Comparison of ENCODE assay signal across 8 cellular contexts in genomic region chr2:168490015-168490874, GRCh38. TPM values are rescaled to one million over a fixed set of nuclear protein-coding genes. Genes with fewer than 3 reads are reported as not detected.
A peak's percentile ranks its signal among the peaks of the same experiment; 100 is the strongest.
DNase-seq lines count a peak whose midpoint lies in the region; ATAC-seq lines count a peak whose summit lies in the region.

No MANE protein-coding gene starts in this region.

- peaks cover 21% of the 10 kb centered on the region for H3K9me3 Mint-ChIP-seq in activated CD4-positive, alpha-beta memory T cell treated with anti-CD3 and anti-CD28 coated beads for 36 hours

- H3K36me3 Mint-ChIP-seq in activated CD4-positive, alpha-beta memory T cell treated with anti-CD3 and anti-CD28 coated beads for 36 hours: peaks cover 19% of the 10 kb centered on the region

- H3K4me3 ChIP-seq in skeletal muscle cell (ENCODE audit: low read depth, low read length): peak overlapping the region; percentile 4

- CTCF ChIA-PET in activated CD4-positive, alpha-beta memory T cell treated with anti-CD3 and anti-CD28 coated beads for 36 hours (lab: Charles Lee): interaction anchor here (0.8 to 1.5 kb wide), 8 partner anchors 9 to 431 kb away, joined by 3 to 5 read pairs (median 4); no protein-coding TSS in a partner anchor

- POLR2A ChIA-PET in activated CD4-positive, alpha-beta memory T cell treated with anti-CD3 and anti-CD28 coated beads for 36 hours (lab: Charles Lee): interaction anchor here (0.9 to 2.2 kb wide), 6 partner anchors 30 to 279 kb away, joined by 3 to 16 read pairs (median 7); partner anchors contain the start of gene CERS6

- H3K27me3 Mint-ChIP-seq in activated CD4-positive, alpha-beta memory T cell treated with anti-CD3 and anti-CD28 coated beads for 36 hours: peaks cover 7% of the 10 kb centered on the region

- H3K4me3 Mint-ChIP-seq in activated CD4-positive, alpha-beta memory T cell treated with anti-CD3 and anti-CD28 coated beads for 36 hours: peak overlapping the region; percentile 65

- H3K4me1 Mint-ChIP-seq in activated CD4-positive, alpha-beta memory T cell treated with anti-CD3 and anti-CD28 coated beads for 36 hours (ENCODE audit: low read depth): peaks cover 40% of the 10 kb centered on the region

- H3K27ac Mint-ChIP-seq in activated CD4-positive, alpha-beta memory T cell treated with anti-CD3 and anti-CD28 coated beads for 36 hours: peak overlapping the region; percentile 89

- DNase-seq in GF-D8 (lab: John Stamatoyannopoulos, UW) (peak; percentile 81), HT-29 (ENCODE audit: low spot score) (peak; percentile 55), fibroblast of the conjunctiva (ENCODE audit: low read depth) (peak; percentile 32), skeletal muscle cell (ENCODE audit: low read depth) (peak; percentile 77), NCI-H774 (lab: John Stamatoyannopoulos, UW) (no peak), D341Med (ENCODE audit: low spot score) (no peak)
- peak; percentile 78 for DNase-seq in activated CD4-positive, alpha-beta memory T cell treated with anti-CD3 and anti-CD28 coated beads for 36 hours

- intact Hi-C loops in activated CD4-positive, alpha-beta memory T cell treated with anti-CD3 and anti-CD28 coated beads for 36 hours (cut with micrococcal nuclease): loop anchor here (1.0 to 10.0 kb wide), 14 partner anchors 33 to 615 kb away; partner anchors contain the start of gene STK39

- peak; percentile 95 for ATAC-seq in GM21528 (IDR thresholded peaks at IDR 0.05; ENCODE audit: low FRiP score, unreplicated experiment)

RNA-seq across cellular contexts. Expression of gene CERS6, which starts 34.2 kb away (rescaled TPM):
- total RNA-seq in HT-29 (2014; rRNA removed; shearing (Covaris generic)): 28.0 and 32.0 TPM in 2 replicates
- total RNA-seq in activated CD4-positive, alpha-beta memory T cell treated with anti-CD3 and anti-CD28 coated beads for 36 hours: 1 to 10 TPM; 8.9 to 9.2 TPM

Comparison
In these comparisons a context has a peak if more than half of its experiments do, and no peak if none do; other contexts are left out.
1. DNase-seq: peak in GF-D8 (single experiment), HT-29 (single experiment), activated CD4-positive, alpha-beta memory T cell treated with anti-CD3 and anti-CD28 coated beads for 36 hours (single experiment), fibroblast of the conjunctiva (single experiment) and skeletal muscle cell (single experiment); none in NCI-H774 (single experiment) and D341Med (single experiment).